In the genomic region with DNA sequence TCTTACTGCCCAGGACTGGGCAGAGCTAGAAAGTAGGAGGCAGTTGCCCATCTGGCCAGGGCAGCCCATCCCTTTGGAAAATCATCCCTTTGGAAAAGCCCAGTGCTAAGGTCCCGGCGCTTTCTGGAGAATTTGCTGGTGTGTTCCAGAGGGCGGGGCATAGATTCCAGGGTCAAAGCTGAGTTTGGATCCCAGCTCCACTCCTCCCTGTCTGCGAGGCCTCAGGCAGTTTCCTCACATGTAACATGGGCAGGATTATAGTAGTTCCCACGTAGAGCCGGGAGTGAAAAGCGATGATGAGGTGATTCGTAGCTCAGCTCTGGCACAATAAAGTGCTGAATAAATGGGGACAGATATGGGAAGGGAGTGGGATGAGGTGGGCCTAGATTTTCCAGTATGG, we compare ENCODE assay signal across 1 cellular context.
TF ChIP-seq lines count a peak whose summit lies in the region.

No MANE protein-coding gene starts in this region.

TF ChIP-seq in GM23338, 12 proteins besides CTCF, POLR2A, EP300 and RAD21 (continued from another document):
- TF ChIP-seq, protein P1, sequence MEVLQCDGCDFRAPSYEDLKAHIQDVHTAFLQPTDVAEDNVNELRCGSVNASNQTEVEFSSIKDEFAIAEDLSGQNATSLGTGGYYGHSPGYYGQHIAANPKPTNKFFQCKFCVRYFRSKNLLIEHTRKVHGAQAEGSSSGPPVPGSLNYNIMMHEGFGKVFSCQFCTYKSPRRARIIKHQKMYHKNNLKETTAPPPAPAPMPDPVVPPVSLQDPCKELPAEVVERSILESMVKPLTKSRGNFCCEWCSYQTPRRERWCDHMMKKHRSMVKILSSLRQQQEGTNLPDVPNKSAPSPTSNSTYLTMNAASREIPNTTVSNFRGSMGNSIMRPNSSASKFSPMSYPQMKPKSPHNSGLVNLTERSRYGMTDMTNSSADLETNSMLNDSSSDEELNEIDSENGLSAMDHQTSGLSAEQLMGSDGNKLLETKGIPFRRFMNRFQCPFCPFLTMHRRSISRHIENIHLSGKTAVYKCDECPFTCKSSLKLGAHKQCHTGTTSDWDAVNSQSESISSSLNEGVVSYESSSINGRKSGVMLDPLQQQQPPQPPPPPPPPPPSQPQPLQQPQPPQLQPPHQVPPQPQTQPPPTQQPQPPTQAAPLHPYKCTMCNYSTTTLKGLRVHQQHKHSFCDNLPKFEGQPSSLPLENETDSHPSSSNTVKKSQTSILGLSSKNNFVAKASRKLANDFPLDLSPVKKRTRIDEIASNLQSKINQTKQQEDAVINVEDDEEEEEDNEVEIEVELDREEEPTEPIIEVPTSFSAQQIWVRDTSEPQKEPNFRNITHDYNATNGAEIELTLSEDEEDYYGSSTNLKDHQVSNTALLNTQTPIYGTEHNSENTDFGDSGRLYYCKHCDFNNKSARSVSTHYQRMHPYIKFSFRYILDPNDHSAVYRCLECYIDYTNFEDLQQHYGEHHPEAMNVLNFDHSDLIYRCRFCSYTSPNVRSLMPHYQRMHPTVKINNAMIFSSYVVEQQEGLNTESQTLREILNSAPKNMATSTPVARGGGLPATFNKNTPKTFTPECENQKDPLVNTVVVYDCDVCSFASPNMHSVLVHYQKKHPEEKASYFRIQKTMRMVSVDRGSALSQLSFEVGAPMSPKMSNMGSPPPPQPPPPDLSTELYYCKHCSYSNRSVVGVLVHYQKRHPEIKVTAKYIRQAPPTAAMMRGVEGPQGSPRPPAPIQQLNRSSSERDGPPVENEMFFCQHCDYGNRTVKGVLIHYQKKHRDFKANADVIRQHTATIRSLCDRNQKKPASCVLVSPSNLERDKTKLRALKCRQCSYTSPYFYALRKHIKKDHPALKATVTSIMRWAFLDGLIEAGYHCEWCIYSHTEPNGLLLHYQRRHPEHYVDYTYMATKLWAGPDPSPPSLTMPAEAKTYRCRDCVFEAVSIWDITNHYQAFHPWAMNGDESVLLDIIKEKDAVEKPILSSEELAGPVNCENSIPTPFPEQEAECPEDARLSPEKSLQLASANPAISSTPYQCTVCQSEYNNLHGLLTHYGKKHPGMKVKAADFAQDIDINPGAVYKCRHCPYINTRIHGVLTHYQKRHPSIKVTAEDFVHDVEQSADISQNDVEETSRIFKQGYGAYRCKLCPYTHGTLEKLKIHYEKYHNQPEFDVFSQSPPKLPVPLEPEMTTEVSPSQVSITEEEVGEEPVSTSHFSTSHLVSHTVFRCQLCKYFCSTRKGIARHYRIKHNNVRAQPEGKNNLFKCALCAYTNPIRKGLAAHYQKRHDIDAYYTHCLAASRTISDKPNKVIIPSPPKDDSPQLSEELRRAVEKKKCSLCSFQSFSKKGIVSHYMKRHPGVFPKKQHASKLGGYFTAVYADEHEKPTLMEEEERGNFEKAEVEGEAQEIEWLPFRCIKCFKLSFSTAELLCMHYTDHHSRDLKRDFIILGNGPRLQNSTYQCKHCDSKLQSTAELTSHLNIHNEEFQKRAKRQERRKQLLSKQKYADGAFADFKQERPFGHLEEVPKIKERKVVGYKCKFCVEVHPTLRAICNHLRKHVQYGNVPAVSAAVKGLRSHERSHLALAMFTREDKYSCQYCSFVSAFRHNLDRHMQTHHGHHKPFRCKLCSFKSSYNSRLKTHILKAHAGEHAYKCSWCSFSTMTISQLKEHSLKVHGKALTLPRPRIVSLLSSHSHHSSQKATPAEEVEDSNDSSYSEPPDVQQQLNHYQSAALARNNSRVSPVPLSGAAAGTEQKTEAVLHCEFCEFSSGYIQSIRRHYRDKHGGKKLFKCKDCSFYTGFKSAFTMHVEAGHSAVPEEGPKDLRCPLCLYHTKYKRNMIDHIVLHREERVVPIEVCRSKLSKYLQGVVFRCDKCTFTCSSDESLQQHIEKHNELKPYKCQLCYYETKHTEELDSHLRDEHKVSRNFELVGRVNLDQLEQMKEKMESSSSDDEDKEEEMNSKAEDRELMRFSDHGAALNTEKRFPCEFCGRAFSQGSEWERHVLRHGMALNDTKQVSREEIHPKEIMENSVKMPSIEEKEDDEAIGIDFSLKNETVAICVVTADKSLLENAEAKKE (CRISPR knock-in tag; IDR thresholded peaks at IDR 0.05): no peak
- TF ChIP-seq, protein P2, sequence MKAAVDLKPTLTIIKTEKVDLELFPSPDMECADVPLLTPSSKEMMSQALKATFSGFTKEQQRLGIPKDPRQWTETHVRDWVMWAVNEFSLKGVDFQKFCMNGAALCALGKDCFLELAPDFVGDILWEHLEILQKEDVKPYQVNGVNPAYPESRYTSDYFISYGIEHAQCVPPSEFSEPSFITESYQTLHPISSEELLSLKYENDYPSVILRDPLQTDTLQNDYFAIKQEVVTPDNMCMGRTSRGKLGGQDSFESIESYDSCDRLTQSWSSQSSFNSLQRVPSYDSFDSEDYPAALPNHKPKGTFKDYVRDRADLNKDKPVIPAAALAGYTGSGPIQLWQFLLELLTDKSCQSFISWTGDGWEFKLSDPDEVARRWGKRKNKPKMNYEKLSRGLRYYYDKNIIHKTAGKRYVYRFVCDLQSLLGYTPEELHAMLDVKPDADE (IDR thresholded peaks at IDR 0.05): no peak
- TF ChIP-seq POLR2AphosphoS5 (IDR thresholded peaks at IDR 0.05; ENCODE audit: low read depth): no peak
- TF ChIP-seq STAT1 (IDR thresholded peaks at IDR 0.05; ENCODE audit: unreplicated experiment): no peak
- no peak for TF ChIP-seq ZNF114 (CRISPR knock-in tag; IDR thresholded peaks at IDR 0.05)
- TF ChIP-seq, protein P3, sequence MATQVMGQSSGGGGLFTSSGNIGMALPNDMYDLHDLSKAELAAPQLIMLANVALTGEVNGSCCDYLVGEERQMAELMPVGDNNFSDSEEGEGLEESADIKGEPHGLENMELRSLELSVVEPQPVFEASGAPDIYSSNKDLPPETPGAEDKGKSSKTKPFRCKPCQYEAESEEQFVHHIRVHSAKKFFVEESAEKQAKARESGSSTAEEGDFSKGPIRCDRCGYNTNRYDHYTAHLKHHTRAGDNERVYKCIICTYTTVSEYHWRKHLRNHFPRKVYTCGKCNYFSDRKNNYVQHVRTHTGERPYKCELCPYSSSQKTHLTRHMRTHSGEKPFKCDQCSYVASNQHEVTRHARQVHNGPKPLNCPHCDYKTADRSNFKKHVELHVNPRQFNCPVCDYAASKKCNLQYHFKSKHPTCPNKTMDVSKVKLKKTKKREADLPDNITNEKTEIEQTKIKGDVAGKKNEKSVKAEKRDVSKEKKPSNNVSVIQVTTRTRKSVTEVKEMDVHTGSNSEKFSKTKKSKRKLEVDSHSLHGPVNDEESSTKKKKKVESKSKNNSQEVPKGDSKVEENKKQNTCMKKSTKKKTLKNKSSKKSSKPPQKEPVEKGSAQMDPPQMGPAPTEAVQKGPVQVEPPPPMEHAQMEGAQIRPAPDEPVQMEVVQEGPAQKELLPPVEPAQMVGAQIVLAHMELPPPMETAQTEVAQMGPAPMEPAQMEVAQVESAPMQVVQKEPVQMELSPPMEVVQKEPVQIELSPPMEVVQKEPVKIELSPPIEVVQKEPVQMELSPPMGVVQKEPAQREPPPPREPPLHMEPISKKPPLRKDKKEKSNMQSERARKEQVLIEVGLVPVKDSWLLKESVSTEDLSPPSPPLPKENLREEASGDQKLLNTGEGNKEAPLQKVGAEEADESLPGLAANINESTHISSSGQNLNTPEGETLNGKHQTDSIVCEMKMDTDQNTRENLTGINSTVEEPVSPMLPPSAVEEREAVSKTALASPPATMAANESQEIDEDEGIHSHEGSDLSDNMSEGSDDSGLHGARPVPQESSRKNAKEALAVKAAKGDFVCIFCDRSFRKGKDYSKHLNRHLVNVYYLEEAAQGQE (IDR thresholded peaks at IDR 0.05; ENCODE audit: unreplicated experiment): no peak
- TF ChIP-seq ZNF331 (CRISPR knock-in tag; IDR thresholded peaks at IDR 0.05; ENCODE audit: low read depth): no peak
- TF ChIP-seq NANOG (IDR thresholded peaks at IDR 0.05; ENCODE audit: borderline replicate concordance): no peak
- no peak for TF ChIP-seq EZH2 (IDR thresholded peaks at IDR 0.05; ENCODE audit: low read depth, unreplicated experiment)
